In the genomic region with DNA sequence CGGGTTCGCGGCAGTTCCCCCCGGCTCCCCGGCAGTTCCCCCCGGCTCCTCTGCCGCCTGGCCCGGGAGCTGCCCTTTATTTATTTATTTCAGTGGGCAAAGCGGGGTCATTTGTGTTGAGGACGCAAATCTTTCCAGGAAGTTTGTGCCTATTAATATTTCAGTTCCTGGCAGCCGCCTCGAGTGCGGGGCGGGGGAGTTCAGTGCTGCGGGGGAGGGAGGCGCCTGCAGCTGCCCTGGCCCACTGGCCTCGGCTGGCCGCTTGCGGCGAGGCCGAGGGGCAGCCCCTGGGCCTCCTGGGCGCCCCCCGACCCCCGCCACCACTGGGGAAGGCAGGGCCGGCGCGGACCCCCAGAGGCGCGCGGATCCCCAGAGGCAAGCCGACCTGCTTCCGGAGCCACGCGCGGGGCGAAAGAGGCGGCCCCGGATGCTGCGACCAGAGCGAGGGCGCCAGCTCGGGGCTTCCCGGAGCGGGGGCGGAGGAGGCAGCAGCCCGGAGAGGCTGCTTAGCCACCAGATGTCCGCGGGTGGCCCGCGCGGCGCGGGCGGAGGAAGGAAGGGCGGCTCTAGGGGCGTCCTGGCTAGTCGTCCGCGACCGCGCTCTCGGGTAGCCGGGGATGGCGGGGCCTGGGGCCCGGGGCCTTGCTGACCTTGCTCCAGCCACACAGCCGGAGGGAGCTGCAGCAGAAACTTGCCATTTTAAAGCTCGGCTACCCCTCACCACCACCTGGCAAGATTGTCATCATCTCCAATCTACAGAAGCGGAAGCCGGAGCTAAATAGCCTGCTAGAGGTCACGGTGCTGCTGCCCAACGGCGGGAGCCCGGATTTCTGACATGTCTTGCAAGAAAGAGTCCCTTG, we compare ENCODE assay signal across 8 cellular contexts. TPM values are rescaled to one million over a fixed set of nuclear protein-coding genes. Genes with fewer than 3 reads are reported as not detected.
A peak's percentile ranks its signal among the peaks of the same experiment; 100 is the strongest.
DNase-seq lines count a peak whose midpoint lies in the region; ATAC-seq and TF ChIP-seq lines count a peak whose summit lies in the region.

No MANE protein-coding gene starts in this region.

- H3K36me3 Mint-ChIP-seq in CD4-positive, CD25-positive, alpha-beta regulatory T cell, result no peaks in the 10 kb centered on the region
- H3K36me3 Mint-ChIP-seq in neural crest cell (ENCODE audit: low read depth), result no peaks in the 10 kb centered on the region

- H2AFZ ChIP-seq in PC-9, result peak overlapping the region; percentile 90

- no peak overlapping the region for H3K27ac Mint-ChIP-seq in CD4-positive, CD25-positive, alpha-beta regulatory T cell
- H3K27ac Mint-ChIP-seq in neural crest cell (ENCODE audit: unreplicated experiment), result no peak overlapping the region

- H3K9me2 ChIP-seq in PC-9 (ENCODE audit: insufficient read depth), result no peaks in the 10 kb centered on the region

- ATAC-seq in CD4-positive, CD25-positive, alpha-beta regulatory T cell (ENCODE audit: low read depth in 2 of 2), result peak; percentile 62 to 65
- ATAC-seq in GM19043 (IDR thresholded peaks at IDR 0.05; ENCODE audit: low read depth, unreplicated experiment), result peak; percentile 68
- ATAC-seq in HG03196 (IDR thresholded peaks at IDR 0.05; ENCODE audit: unreplicated experiment), result peak; percentile 76

- CTCF ChIA-PET in PC-9 (lab: Charles Lee), result interaction anchor here (0.7 to 5.6 kb wide), 3 partner anchors 10 to 251 kb away, joined by 3 to 29 read pairs (median 5); no protein-coding TSS in a partner anchor

- H3F3A ChIP-seq in PC-9 (ENCODE audit: insufficient read depth, low read depth), result peaks cover 38% of the 10 kb centered on the region; the same call in 1 of the 2 replicates

- TF ChIP-seq EP300 in suprapubic skin (IDR thresholded peaks at IDR 0.05), result no peak

- H3K4me2 ChIP-seq in PC-9, result peak overlapping the region; percentile 94

- no peaks in the 10 kb centered on the region for H3K27me3 ChIP-seq in CD4-positive, CD25-positive, alpha-beta regulatory T cell (ENCODE audit: control insufficient read depth, insufficient read depth, low read length)
- H3K27me3 ChIP-seq in PC-9 (ENCODE audit: insufficient read depth, low read depth), result no peaks in the 10 kb centered on the region
- H3K27me3 ChIP-seq in suprapubic skin, result no peaks in the 10 kb centered on the region

- no peaks in the 10 kb centered on the region for H3K79me2 ChIP-seq in PC-9 (ENCODE audit: low read depth)

- 0% methylated on average over 24 of the region's 73 CpGs for WGBS in suprapubic skin

- peak in 1 of 2 donors; percentile 45 for TF ChIP-seq POLR2A in suprapubic skin (IDR thresholded peaks at IDR 0.05)

- peak overlapping the region; percentile 55 for H3K27ac ChIP-seq in CD4-positive, CD25-positive, alpha-beta regulatory T cell (ENCODE audit: insufficient read depth, low read length, poor library complexity, severe bottlenecking)
- H3K27ac ChIP-seq in PC-9 (peak overlapping the region; percentile 67), suprapubic skin (peak overlapping the region; percentile 96)

- H3K4me3 ChIP-seq in CD4-positive, CD25-positive, alpha-beta regulatory T cell (ENCODE audit: low read depth, low read length), result peak overlapping the region; percentile 71
- H3K4me3 ChIP-seq in PC-9 (peak overlapping the region; percentile 82), suprapubic skin (peak overlapping the region; percentile 79)

- no peaks in the 10 kb centered on the region for H3K27me3 Mint-ChIP-seq in CD4-positive, CD25-positive, alpha-beta regulatory T cell
- H3K27me3 Mint-ChIP-seq in neural crest cell (ENCODE audit: low read depth), result no peaks in the 10 kb centered on the region

- no peaks in the 10 kb centered on the region for H3K36me3 ChIP-seq in CD4-positive, CD25-positive, alpha-beta regulatory T cell (ENCODE audit: control insufficient read depth, insufficient read depth, low read length)
- no peaks in the 10 kb centered on the region for H3K36me3 ChIP-seq in PC-9 (ENCODE audit: low read depth)
- H3K36me3 ChIP-seq in suprapubic skin, result no peaks in the 10 kb centered on the region

- no peak for TF ChIP-seq CTCF in PC-9 (conservative IDR thresholded peaks at IDR 0.05)
- TF ChIP-seq CTCF in neural crest cell (conservative IDR thresholded peaks at IDR 0.05), result no peak
- TF ChIP-seq CTCF in suprapubic skin (IDR thresholded peaks at IDR 0.05), result no peak

- peaks cover 0 to 24% (median 4%) of the 10 kb centered on the region in 4 donors for H3K4me1 Mint-ChIP-seq in CD4-positive, CD25-positive, alpha-beta regulatory T cell
- H3K4me1 Mint-ChIP-seq in neural crest cell, result peaks cover 30% of the 10 kb centered on the region

- no TSS peak for BruUV-seq in PC-9 (replicated peaks; lab: Mats Ljungman, UMichigan)

- POLR2A ChIA-PET in PC-9 (lab: Charles Lee; ENCODE audit: unreplicated experiment), result interaction anchor here (0.6 to 0.7 kb wide), 2 partner anchors 13 to 458 kb away, joined by 3 to 8 read pairs; no protein-coding TSS in a partner anchor

- H3K4me3 Mint-ChIP-seq in CD4-positive, CD25-positive, alpha-beta regulatory T cell, result peak overlapping the region; percentile 28 to 91 (median 80)
- H3K4me3 Mint-ChIP-seq in neural crest cell, result peak overlapping the region; percentile 81

- H3K9me3 ChIP-seq in CD4-positive, CD25-positive, alpha-beta regulatory T cell (ENCODE audit: control insufficient read depth in 2 of 2, low read length in 2 of 2), result no peaks in the 10 kb centered on the region
- H3K9me3 ChIP-seq in PC-9 (ENCODE audit: insufficient read depth, low read depth) (no peaks in the 10 kb centered on the region), suprapubic skin (no peaks in the 10 kb centered on the region)

- no peaks in the 10 kb centered on the region for H4K20me1 ChIP-seq in PC-9 (ENCODE audit: insufficient read depth)

- intact Hi-C loops in PC-9 (cut with micrococcal nuclease; ENCODE audit: unreplicated experiment), result loop anchor here (1.0 kb wide), 1 partner anchor 48 kb away; a partner anchor contains a TSS

- peaks cover 0 to 1% (median 0%) of the 10 kb centered on the region in 7 donors for H3K9me3 Mint-ChIP-seq in CD4-positive, CD25-positive, alpha-beta regulatory T cell
- no peaks in the 10 kb centered on the region for H3K9me3 Mint-ChIP-seq in neural crest cell

- H3K4me1 ChIP-seq in CD4-positive, CD25-positive, alpha-beta regulatory T cell (ENCODE audit: control insufficient read depth, insufficient read depth, low read length, poor library complexity, severe bottlenecking), result peaks cover 10% of the 10 kb centered on the region
- H3K4me1 ChIP-seq in PC-9 (replicated peaks; ENCODE audit: insufficient read depth) (peaks cover 31% of the 10 kb centered on the region), suprapubic skin (peaks cover 40% of the 10 kb centered on the region)

- peak; percentile 40 to 71 (median 46) for DNase-seq in CD4-positive, CD25-positive, alpha-beta regulatory T cell
- DNase-seq in PC-9 (peak; percentile 54 to 63), fibroblast of the conjunctiva (ENCODE audit: low read depth) (peak; percentile 22), neural crest cell (ENCODE audit: low read depth, low spot score) (peak; percentile 58), suprapubic skin (ENCODE audit: low spot score in 2 of 2) (peak in 1 of 2 donors; percentile 84)
- DNase-seq in activated effector memory CD4-positive, alpha-beta T cell treated with Interleukin-2 at 50 U/mL for 16 hours, result peak; percentile 38

RNA-seq across cellular contexts. Expression of a gene that starts 48.0 kb away (rescaled TPM):
- total RNA-seq in CD4-positive, CD25-positive, alpha-beta regulatory T cell, result 408 TPM
- 1,000 to 10,000 TPM in 2 of 4 donors, 100 to 1,000 TPM in 2; 858 to 1,137 (median 1,025) TPM for polyA plus RNA-seq in CD4-positive, CD25-positive, alpha-beta regulatory T cell
- total RNA-seq in PC-9 (2021), result 404 and 584 TPM in 2 replicates
- total RNA-seq in neural crest cell, result 991 and 1,004 TPM in 2 replicates
- total RNA-seq in suprapubic skin, result 100 to 1,000 TPM; 224 to 510 (median 444) TPM
